Comparison of ENCODE assay signal across 1 cellular context in the genomic region with DNA sequence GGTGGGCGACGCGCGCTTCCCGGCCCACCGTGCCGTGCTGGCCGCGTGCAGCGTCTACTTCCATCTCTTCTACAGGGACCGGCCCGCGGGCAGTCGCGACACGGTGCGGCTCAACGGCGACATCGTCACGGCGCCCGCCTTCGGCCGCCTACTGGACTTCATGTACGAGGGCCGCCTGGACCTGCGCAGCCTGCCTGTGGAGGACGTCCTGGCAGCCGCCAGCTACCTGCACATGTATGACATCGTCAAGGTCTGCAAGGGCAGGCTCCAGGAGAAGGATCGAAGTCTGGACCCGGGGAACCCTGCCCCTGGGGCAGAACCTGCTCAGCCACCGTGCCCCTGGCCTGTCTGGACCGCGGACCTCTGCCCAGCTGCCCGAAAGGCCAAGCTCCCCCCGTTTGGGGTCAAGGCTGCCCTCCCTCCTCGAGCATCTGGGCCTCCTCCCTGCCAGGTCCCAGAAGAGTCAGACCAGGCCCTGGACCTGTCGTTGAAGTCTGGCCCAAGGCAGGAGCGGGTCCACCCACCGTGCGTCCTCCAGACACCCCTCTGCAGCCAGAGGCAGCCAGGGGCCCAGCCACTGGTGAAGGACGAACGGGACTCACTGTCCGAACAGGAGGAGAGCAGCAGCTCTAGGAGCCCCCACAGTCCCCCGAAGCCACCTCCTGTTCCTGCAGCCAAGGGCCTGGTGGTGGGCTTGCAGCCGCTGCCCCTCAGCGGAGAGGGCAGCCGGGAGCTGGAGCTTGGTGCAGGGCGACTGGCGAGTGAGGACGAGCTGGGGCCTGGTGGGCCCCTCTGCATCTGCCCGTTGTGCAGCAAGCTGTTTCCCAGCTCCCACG.
TF ChIP-seq lines count a peak whose summit lies in the region.

No MANE protein-coding gene starts in this region.

TF ChIP-seq in HepG2, 621 proteins besides CTCF, POLR2A, EP300 and RAD21 (continues in another document):
- TF ChIP-seq ZNF713 (CRISPR knock-in tag; IDR thresholded peaks at IDR 0.05) (no peak), SRSF4 (IDR thresholded peaks at IDR 0.05; ENCODE audit: low read depth, low read length, poor library complexity, severe bottlenecking) (no peak), SRSF9 (IDR thresholded peaks at IDR 0.05; ENCODE audit: borderline replicate concordance, insufficient read depth, low read depth, low read length, poor library complexity, severe bottlenecking) (no peak), ZBTB42 (CRISPR knock-in tag; IDR thresholded peaks at IDR 0.05) (no peak), MIXL1 (CRISPR knock-in tag; IDR thresholded peaks at IDR 0.05) (no peak), ATF1 (CRISPR knock-in tag; IDR thresholded peaks at IDR 0.05) (no peak), FOXO1 (CRISPR knock-in tag; IDR thresholded peaks at IDR 0.05) (no peak), GATA4 (IDR thresholded peaks at IDR 0.05; ENCODE audit: borderline replicate concordance, low read depth) (no peak), KLF15 (CRISPR knock-in tag; IDR thresholded peaks at IDR 0.05; ENCODE audit: borderline replicate concordance) (no peak), SMYD3 (CRISPR knock-in tag; IDR thresholded peaks at IDR 0.05) (no peak), RARG (CRISPR knock-in tag; IDR thresholded peaks at IDR 0.05; ENCODE audit: low read depth) (no peak), PHF8 (CRISPR knock-in tag; IDR thresholded peaks at IDR 0.05) (peak; percentile 39; the same call in 1 of the 2 replicates), ZNF530 (CRISPR knock-in tag; IDR thresholded peaks at IDR 0.05; ENCODE audit: low read depth) (no peak; the same call in 1 of the 2 replicates), ZNF629 (CRISPR knock-in tag; conservative IDR thresholded peaks at IDR 0.05) (no peak), MAF1 (CRISPR knock-in tag; IDR thresholded peaks at IDR 0.05; ENCODE audit: borderline replicate concordance) (no peak), CREB1 (IDR thresholded peaks at IDR 0.05) (0 out of 2 replicates have a peak, but pooled peaks have one; percentile 11), CREB1 (CRISPR knock-in tag; IDR thresholded peaks at IDR 0.05) (no peak), HOXA9 (CRISPR knock-in tag; IDR thresholded peaks at IDR 0.05; ENCODE audit: borderline replicate concordance) (no peak; the same call in 1 of the 2 replicates), DR1 (CRISPR knock-in tag; IDR thresholded peaks at IDR 0.05) (no peak), BRCA1 (CRISPR knock-in tag; IDR thresholded peaks at IDR 0.05) (no peak), SIN3A (IDR thresholded peaks at IDR 0.05; ENCODE audit: borderline replicate concordance, low read depth, low read length) (no peak), YY1 (IDR thresholded peaks at IDR 0.05; ENCODE audit: insufficient read depth, insufficient replicate concordance, low read depth, low read length) (no peak), ZNF326 (CRISPR knock-in tag; IDR thresholded peaks at IDR 0.05; ENCODE audit: borderline replicate concordance) (no peak), ATM (IDR thresholded peaks at IDR 0.05; ENCODE audit: borderline replicate concordance) (no peak), SSRP1 (CRISPR knock-in tag; IDR thresholded peaks at IDR 0.05) (no peak), IRX3 (CRISPR knock-in tag; IDR thresholded peaks at IDR 0.05; ENCODE audit: borderline replicate concordance, low read depth) (no peak), TOE1 (CRISPR knock-in tag; IDR thresholded peaks at IDR 0.05) (no peak), MBD4 (IDR thresholded peaks at IDR 0.05; ENCODE audit: borderline replicate concordance, low read length) (no peak), ZNF816 (CRISPR knock-in tag; IDR thresholded peaks at IDR 0.05; ENCODE audit: borderline replicate concordance) (0 out of 2 replicates have a peak, but pooled peaks have one; percentile 12), WIZ (CRISPR knock-in tag; IDR thresholded peaks at IDR 0.05) (no peak), ZFYVE20 (CRISPR knock-in tag; IDR thresholded peaks at IDR 0.05; ENCODE audit: borderline replicate concordance, low read depth) (no peak), JUN (CRISPR knock-in tag; IDR thresholded peaks at IDR 0.05) (no peak), HNF4G (IDR thresholded peaks at IDR 0.05; ENCODE audit: borderline replicate concordance, low read depth, low read length) (no peak), HNF4G (CRISPR knock-in tag; IDR thresholded peaks at IDR 0.05; ENCODE audit: borderline replicate concordance, low read depth) (peak; percentile 72), ZNF547 (CRISPR knock-in tag; IDR thresholded peaks at IDR 0.05) (no peak), HNF4A (CRISPR knock-in tag; IDR thresholded peaks at IDR 0.05) (peak; percentile 72), RFX5 (IDR thresholded peaks at IDR 0.05; ENCODE audit: low read depth, low read length) (no peak), ZSCAN30 (CRISPR knock-in tag; IDR thresholded peaks at IDR 0.05) (no peak), ZNF510 (CRISPR knock-in tag; IDR thresholded peaks at IDR 0.05; ENCODE audit: low read depth) (no peak), HNRNPK (IDR thresholded peaks at IDR 0.05; ENCODE audit: low read depth, low read length, poor library complexity, severe bottlenecking) (no peak)
- TF ChIP-seq, protein P1, sequence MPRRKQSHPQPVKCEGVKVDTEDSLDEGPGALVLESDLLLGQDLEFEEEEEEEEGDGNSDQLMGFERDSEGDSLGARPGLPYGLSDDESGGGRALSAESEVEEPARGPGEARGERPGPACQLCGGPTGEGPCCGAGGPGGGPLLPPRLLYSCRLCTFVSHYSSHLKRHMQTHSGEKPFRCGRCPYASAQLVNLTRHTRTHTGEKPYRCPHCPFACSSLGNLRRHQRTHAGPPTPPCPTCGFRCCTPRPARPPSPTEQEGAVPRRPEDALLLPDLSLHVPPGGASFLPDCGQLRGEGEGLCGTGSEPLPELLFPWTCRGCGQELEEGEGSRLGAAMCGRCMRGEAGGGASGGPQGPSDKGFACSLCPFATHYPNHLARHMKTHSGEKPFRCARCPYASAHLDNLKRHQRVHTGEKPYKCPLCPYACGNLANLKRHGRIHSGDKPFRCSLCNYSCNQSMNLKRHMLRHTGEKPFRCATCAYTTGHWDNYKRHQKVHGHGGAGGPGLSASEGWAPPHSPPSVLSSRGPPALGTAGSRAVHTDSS (CRISPR knock-in tag; conservative IDR thresholded peaks at IDR 0.05), result no peak
- TF ChIP-seq, protein P2, sequence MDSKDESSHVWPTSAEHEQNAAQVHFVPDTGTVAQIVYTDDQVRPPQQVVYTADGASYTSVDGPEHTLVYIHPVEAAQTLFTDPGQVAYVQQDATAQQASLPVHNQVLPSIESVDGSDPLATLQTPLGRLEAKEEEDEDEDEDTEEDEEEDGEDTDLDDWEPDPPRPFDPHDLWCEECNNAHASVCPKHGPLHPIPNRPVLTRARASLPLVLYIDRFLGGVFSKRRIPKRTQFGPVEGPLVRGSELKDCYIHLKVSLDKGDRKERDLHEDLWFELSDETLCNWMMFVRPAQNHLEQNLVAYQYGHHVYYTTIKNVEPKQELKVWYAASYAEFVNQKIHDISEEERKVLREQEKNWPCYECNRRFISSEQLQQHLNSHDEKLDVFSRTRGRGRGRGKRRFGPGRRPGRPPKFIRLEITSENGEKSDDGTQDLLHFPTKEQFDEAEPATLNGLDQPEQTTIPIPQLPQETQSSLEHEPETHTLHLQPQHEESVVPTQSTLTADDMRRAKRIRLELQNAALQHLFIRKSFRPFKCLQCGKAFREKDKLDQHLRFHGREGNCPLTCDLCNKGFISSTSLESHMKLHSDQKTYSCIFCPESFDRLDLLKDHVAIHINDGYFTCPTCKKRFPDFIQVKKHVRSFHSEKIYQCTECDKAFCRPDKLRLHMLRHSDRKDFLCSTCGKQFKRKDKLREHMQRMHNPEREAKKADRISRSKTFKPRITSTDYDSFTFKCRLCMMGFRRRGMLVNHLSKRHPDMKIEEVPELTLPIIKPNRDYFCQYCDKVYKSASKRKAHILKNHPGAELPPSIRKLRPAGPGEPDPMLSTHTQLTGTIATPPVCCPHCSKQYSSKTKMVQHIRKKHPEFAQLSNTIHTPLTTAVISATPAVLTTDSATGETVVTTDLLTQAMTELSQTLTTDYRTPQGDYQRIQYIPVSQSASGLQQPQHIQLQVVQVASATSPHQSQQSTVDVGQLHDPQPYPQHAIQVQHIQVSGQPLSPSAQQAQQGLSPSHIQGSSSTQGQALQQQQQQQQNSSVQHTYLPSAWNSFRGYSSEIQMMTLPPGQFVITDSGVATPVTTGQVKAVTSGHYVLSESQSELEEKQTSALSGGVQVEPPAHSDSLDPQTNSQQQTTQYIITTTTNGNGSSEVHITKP (CRISPR knock-in tag; IDR thresholded peaks at IDR 0.05; ENCODE audit: low read depth), result no peak
- TF ChIP-seq, protein P3, sequence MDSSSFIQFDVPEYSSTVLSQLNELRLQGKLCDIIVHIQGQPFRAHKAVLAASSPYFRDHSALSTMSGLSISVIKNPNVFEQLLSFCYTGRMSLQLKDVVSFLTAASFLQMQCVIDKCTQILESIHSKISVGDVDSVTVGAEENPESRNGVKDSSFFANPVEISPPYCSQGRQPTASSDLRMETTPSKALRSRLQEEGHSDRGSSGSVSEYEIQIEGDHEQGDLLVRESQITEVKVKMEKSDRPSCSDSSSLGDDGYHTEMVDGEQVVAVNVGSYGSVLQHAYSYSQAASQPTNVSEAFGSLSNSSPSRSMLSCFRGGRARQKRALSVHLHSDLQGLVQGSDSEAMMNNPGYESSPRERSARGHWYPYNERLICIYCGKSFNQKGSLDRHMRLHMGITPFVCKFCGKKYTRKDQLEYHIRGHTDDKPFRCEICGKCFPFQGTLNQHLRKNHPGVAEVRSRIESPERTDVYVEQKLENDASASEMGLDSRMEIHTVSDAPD (CRISPR knock-in tag; IDR thresholded peaks at IDR 0.05), result no peak
- TF ChIP-seq, protein P4, sequence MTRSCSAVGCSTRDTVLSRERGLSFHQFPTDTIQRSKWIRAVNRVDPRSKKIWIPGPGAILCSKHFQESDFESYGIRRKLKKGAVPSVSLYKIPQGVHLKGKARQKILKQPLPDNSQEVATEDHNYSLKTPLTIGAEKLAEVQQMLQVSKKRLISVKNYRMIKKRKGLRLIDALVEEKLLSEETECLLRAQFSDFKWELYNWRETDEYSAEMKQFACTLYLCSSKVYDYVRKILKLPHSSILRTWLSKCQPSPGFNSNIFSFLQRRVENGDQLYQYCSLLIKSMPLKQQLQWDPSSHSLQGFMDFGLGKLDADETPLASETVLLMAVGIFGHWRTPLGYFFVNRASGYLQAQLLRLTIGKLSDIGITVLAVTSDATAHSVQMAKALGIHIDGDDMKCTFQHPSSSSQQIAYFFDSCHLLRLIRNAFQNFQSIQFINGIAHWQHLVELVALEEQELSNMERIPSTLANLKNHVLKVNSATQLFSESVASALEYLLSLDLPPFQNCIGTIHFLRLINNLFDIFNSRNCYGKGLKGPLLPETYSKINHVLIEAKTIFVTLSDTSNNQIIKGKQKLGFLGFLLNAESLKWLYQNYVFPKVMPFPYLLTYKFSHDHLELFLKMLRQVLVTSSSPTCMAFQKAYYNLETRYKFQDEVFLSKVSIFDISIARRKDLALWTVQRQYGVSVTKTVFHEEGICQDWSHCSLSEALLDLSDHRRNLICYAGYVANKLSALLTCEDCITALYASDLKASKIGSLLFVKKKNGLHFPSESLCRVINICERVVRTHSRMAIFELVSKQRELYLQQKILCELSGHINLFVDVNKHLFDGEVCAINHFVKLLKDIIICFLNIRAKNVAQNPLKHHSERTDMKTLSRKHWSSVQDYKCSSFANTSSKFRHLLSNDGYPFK (CRISPR knock-in tag; IDR thresholded peaks at IDR 0.05; ENCODE audit: borderline replicate concordance), result no peak
- TF ChIP-seq, protein P5, sequence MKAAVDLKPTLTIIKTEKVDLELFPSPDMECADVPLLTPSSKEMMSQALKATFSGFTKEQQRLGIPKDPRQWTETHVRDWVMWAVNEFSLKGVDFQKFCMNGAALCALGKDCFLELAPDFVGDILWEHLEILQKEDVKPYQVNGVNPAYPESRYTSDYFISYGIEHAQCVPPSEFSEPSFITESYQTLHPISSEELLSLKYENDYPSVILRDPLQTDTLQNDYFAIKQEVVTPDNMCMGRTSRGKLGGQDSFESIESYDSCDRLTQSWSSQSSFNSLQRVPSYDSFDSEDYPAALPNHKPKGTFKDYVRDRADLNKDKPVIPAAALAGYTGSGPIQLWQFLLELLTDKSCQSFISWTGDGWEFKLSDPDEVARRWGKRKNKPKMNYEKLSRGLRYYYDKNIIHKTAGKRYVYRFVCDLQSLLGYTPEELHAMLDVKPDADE (CRISPR knock-in tag; IDR thresholded peaks at IDR 0.05), result no peak
- TF ChIP-seq, protein P6, sequence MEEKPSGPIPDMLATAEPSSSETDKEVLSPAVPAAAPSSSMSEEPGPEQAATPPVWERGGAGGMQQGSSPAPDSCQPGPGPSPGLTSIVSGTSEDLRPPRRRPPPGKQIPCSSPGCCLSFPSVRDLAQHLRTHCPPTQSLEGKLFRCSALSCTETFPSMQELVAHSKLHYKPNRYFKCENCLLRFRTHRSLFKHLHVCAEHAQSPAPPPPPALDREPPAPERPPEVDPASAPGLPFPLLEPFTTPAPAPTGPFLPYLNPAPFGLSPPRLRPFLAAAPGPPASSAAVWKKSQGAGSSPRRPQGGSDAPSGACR (CRISPR knock-in tag; IDR thresholded peaks at IDR 0.05), result 0 out of 2 replicates have a peak, but pooled peaks have one; percentile 53
- TF ChIP-seq, protein P7, sequence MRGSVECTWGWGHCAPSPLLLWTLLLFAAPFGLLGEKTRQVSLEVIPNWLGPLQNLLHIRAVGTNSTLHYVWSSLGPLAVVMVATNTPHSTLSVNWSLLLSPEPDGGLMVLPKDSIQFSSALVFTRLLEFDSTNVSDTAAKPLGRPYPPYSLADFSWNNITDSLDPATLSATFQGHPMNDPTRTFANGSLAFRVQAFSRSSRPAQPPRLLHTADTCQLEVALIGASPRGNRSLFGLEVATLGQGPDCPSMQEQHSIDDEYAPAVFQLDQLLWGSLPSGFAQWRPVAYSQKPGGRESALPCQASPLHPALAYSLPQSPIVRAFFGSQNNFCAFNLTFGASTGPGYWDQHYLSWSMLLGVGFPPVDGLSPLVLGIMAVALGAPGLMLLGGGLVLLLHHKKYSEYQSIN (CRISPR knock-in tag; IDR thresholded peaks at IDR 0.05; ENCODE audit: borderline replicate concordance), result no peak
- TF ChIP-seq, protein P8, sequence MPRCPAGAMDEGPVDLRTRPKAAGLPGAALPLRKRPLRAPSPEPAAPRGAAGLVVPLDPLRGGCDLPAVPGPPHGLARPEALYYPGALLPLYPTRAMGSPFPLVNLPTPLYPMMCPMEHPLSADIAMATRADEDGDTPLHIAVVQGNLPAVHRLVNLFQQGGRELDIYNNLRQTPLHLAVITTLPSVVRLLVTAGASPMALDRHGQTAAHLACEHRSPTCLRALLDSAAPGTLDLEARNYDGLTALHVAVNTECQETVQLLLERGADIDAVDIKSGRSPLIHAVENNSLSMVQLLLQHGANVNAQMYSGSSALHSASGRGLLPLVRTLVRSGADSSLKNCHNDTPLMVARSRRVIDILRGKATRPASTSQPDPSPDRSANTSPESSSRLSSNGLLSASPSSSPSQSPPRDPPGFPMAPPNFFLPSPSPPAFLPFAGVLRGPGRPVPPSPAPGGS (CRISPR knock-in tag; IDR thresholded peaks at IDR 0.05), result 0 out of 2 replicates have a peak, but pooled peaks have one; percentile 32
- TF ChIP-seq, protein P9, sequence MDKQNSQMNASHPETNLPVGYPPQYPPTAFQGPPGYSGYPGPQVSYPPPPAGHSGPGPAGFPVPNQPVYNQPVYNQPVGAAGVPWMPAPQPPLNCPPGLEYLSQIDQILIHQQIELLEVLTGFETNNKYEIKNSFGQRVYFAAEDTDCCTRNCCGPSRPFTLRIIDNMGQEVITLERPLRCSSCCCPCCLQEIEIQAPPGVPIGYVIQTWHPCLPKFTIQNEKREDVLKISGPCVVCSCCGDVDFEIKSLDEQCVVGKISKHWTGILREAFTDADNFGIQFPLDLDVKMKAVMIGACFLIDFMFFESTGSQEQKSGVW (CRISPR knock-in tag; IDR thresholded peaks at IDR 0.05; ENCODE audit: borderline replicate concordance), result no peak
